16 cellular contexts compared by ENCODE assay signal in the genomic region with DNA sequence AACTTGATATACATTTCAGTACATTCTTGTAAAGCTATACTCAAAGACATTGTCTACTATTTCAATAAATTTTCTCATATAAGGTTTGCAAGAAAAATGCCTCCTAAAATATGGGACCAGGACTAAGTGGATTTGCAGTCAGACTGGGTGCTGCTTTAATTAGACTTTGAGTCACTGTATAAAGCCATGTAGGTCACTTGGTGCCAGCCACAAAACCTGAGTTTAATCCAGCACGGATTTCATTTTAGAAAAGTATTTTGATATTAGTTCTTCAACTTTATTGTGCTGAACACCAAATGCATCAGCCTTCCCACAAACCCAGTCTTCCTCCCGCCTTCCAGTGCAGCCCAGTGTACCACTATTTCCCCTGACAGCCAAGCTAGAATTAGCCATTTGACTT. TPM values are rescaled to one million over a fixed set of nuclear protein-coding genes. Genes with fewer than 3 reads are reported as not detected.
DNase-seq lines count a peak whose midpoint lies in the region; ATAC-seq and TF ChIP-seq lines count a peak whose summit lies in the region.
"Had no signal": no experiment of that assay in that cellular context is flagged by ENCODE, and none has a peak within 500 bp of the region (broad histone marks: within the 10 kb centered on the region; RNA-seq: fewer than 3 reads in every experiment).

No MANE protein-coding gene starts in this region.

- no peak overlapping the region for H3K4me3 Mint-ChIP-seq in CD4-positive, alpha-beta memory T cell
- H3K4me3 Mint-ChIP-seq: GM23338 had no signal

- no peaks in the 10 kb centered on the region for H3K9me2 ChIP-seq in GM23248 (ENCODE audit: insufficient read depth)
- H3K9me2 ChIP-seq in PC-9 (ENCODE audit: insufficient read depth) = no peaks in the 10 kb centered on the region

- in situ Hi-C loops in GM23248 (cut with MboI) = no loop called here

- CTCF ChIA-PET in PC-9 (lab: Charles Lee) = no interaction called here
- CTCF ChIA-PET in CD4-positive, alpha-beta memory T cell (lab: Charles Lee; ENCODE audit: partially characterized antibody) = no interaction called here

- no peak for TF ChIP-seq CTCF in PC-9 (conservative IDR thresholded peaks at IDR 0.05)
- TF ChIP-seq CTCF in fibroblast of lung (conservative IDR thresholded peaks at IDR 0.05 in 1 of 2, IDR thresholded peaks at IDR 0.05 in 1 of 2; ENCODE audit: low read depth in 1 of 2, low read length in 2 of 2) = no peak
- no peak for TF ChIP-seq CTCF in retinal pigment epithelial cell (conservative IDR thresholded peaks at IDR 0.05; ENCODE audit: low read depth, low read length)

- intact Hi-C loops in PC-9 (cut with micrococcal nuclease; ENCODE audit: unreplicated experiment) = loop anchor here (1.0 to 10.0 kb wide), 3 partner anchors 47 to 86 kb away; no protein-coding TSS in a partner anchor
- intact Hi-C loops in CD4-positive, alpha-beta memory T cell (cut with micrococcal nuclease) = no loop called here

- POLR2A ChIA-PET in PC-9 (lab: Charles Lee; ENCODE audit: unreplicated experiment) = interaction anchor here (0.7 to 0.9 kb wide), 2 partner anchors 46 to 1105 kb away, joined by 6 to 12 read pairs; no protein-coding TSS in a partner anchor
- POLR2A ChIA-PET in CD4-positive, alpha-beta memory T cell (lab: Charles Lee; ENCODE audit: partially characterized antibody) = no interaction called here

- H3K4me3 ChIP-seq in GM23248 (no peak overlapping the region), PC-9 (no peak overlapping the region), fibroblast of lung (replicated peaks in 1 of 4; ENCODE audit: control extremely low read depth in 1 of 4, insufficient read depth in 1 of 4, low read depth in 3 of 4, low read length in 4 of 4) (no peak overlapping the region), retinal pigment epithelial cell (ENCODE audit: low read length) (no peak overlapping the region)
- no peak overlapping the region for H3K4me3 ChIP-seq in CD4-positive, alpha-beta memory T cell (ENCODE audit: low read length in 2 of 2)
- H3K4me3 ChIP-seq: BLaER1, GM23338 had no signal

- no peaks in the 10 kb centered on the region for H3K9me3 ChIP-seq in GM23248 (ENCODE audit: low read depth)
- no peaks in the 10 kb centered on the region for H3K9me3 ChIP-seq in PC-9 (ENCODE audit: insufficient read depth, low read depth)
- no peaks in the 10 kb centered on the region for H3K9me3 ChIP-seq in fibroblast of lung (ENCODE audit: control insufficient read depth, insufficient read depth, low read depth, low read length)
- H3K9me3 ChIP-seq in CD4-positive, alpha-beta memory T cell (ENCODE audit: control insufficient read depth in 1 of 2, low read length in 2 of 2) = no peaks in the 10 kb centered on the region

- BruUV-seq in PC-9 (replicated peaks; lab: Mats Ljungman, UMichigan) = TSS peak; percentile 10

- no peak overlapping the region; the same call in 1 of the 2 replicates for H3K9ac ChIP-seq in GM23248
- H3K9ac ChIP-seq in fibroblast of lung (ENCODE audit: insufficient read depth, low read length) = peak overlapping the region; percentile 16
- H3K9ac ChIP-seq: BLaER1 had no signal

- H3K79me2 ChIP-seq in GM23248 (ENCODE audit: insufficient read depth) (no peaks in the 10 kb centered on the region), PC-9 (ENCODE audit: low read depth) (no peaks in the 10 kb centered on the region), fibroblast of lung (ENCODE audit: control insufficient read depth, insufficient read depth, low read length) (no peaks in the 10 kb centered on the region)

- H4K20me1 ChIP-seq in GM23248 (ENCODE audit: insufficient read depth) = no peaks in the 10 kb centered on the region
- H4K20me1 ChIP-seq in PC-9 (ENCODE audit: insufficient read depth) = no peaks in the 10 kb centered on the region
- no peaks in the 10 kb centered on the region for H4K20me1 ChIP-seq in fibroblast of lung (ENCODE audit: control insufficient read depth, extremely low read depth, insufficient read depth, low read length)
- H4K20me1 ChIP-seq: BLaER1 had no signal

- peak overlapping the region; percentile 46 for H3K4me2 ChIP-seq in GM23248 (ENCODE audit: unreplicated experiment)
- H3K4me2 ChIP-seq in PC-9 = peak overlapping the region; percentile 55
- H3K4me2 ChIP-seq in fibroblast of lung (ENCODE audit: extremely low read depth, insufficient read depth, low read length) = no peak overlapping the region
- H3K4me2 ChIP-seq: GM23338 had no signal

- peak overlapping the region; percentile 98 for H3K27ac ChIP-seq in GM23248
- peak overlapping the region; percentile 87 for H3K27ac ChIP-seq in PC-9
- H3K27ac ChIP-seq in fibroblast of lung (ENCODE audit: insufficient read depth, low read length) = peak overlapping the region; percentile 86
- H3K27ac ChIP-seq in CD4-positive, alpha-beta memory T cell (ENCODE audit: low read depth, low read length) = no peak overlapping the region
- H3K27ac ChIP-seq: BLaER1 had no signal

- H3K36me3 ChIP-seq in GM23248 (ENCODE audit: low read depth) (no peaks in the 10 kb centered on the region), PC-9 (ENCODE audit: low read depth) (no peaks in the 10 kb centered on the region), fibroblast of lung (ENCODE audit: control insufficient read depth, insufficient read depth, low read length) (no peaks in the 10 kb centered on the region)
- no peaks in the 10 kb centered on the region for H3K36me3 ChIP-seq in CD4-positive, alpha-beta memory T cell (ENCODE audit: insufficient read depth, low read length)
- H3K36me3 ChIP-seq: BLaER1 had no signal

- H3K27ac Mint-ChIP-seq in CD4-positive, alpha-beta memory T cell = peak overlapping the region in 1 of 7 donors; percentile 62
- H3K27ac Mint-ChIP-seq: GM23338 had no signal

- H3K4me1 ChIP-seq in GM23248 (ENCODE audit: insufficient read depth) (peaks cover 68% of the 10 kb centered on the region), PC-9 (replicated peaks; ENCODE audit: insufficient read depth) (peaks cover 61% of the 10 kb centered on the region), fibroblast of lung (ENCODE audit: control insufficient read depth, extremely low read depth, insufficient read depth, low read length) (peaks cover 45% of the 10 kb centered on the region)
- H3K4me1 ChIP-seq in CD4-positive, alpha-beta memory T cell (ENCODE audit: insufficient read depth, low read length) = peaks cover under 1% of the 10 kb centered on the region

- DNase-seq in GM23248 = no peak
- no peak for DNase-seq in PC-9
- no peak for DNase-seq in fibroblast of lung (ENCODE audit: low read depth in 2 of 2)
- peak; percentile 73 for DNase-seq in retinal pigment epithelial cell (ENCODE audit: low read depth)
- DNase-seq in SHP77 (lab: John Stamatoyannopoulos, UW) = no peak
- no peak for DNase-seq in CD4-positive, alpha-beta memory T cell
- DNase-seq: DMS153; NCI-H1048; NCI-H146; NCI-H2107; NCI-H69; NK-92 treated with Interleukin-12 subunit alpha and Interleukin-12 subunit beta, amount 100 ng/mL, for 24 hours had no signal

- H2AFZ ChIP-seq in GM23248 (no peak overlapping the region), PC-9 (no peak overlapping the region), fibroblast of lung (ENCODE audit: low read length) (no peak overlapping the region)
- H2AFZ ChIP-seq: GM23338 had no signal

- H3K27me3 ChIP-seq in GM23248 (replicated peaks; ENCODE audit: insufficient read depth) (no peaks in the 10 kb centered on the region), PC-9 (ENCODE audit: insufficient read depth, low read depth) (no peaks in the 10 kb centered on the region), fibroblast of lung (ENCODE audit: control insufficient read depth, insufficient read depth, low read length) (no peaks in the 10 kb centered on the region)
- H3K27me3 ChIP-seq in CD4-positive, alpha-beta memory T cell (ENCODE audit: insufficient read depth, low read length) = no peaks in the 10 kb centered on the region
- H3K27me3 ChIP-seq: BLaER1 had no signal

- H3F3A ChIP-seq in GM23248 (ENCODE audit: insufficient read depth) = peaks cover 74% of the 10 kb centered on the region
- H3F3A ChIP-seq in PC-9 (ENCODE audit: insufficient read depth, low read depth) = peaks cover 36% of the 10 kb centered on the region

- H3K27me3 Mint-ChIP-seq in CD4-positive, alpha-beta memory T cell = peaks cover 5 to 14% of the 10 kb centered on the region in 2 donors

- H3K4me1 Mint-ChIP-seq in CD4-positive, alpha-beta memory T cell = peaks cover 0 to 7% (median under 1%) of the 10 kb centered on the region in 4 donors

- ATAC-seq in GM18907 (IDR thresholded peaks at IDR 0.05; ENCODE audit: unreplicated experiment) (no peak), GM18868 (IDR thresholded peaks at IDR 0.05; ENCODE audit: unreplicated experiment) (no peak)
- ATAC-seq: GM23338 had no signal

- H3K36me3 Mint-ChIP-seq in CD4-positive, alpha-beta memory T cell = no peaks in the 10 kb centered on the region

- WGBS in GM23248 (ENCODE audit: low coverage in 1 of 2, low lambda C conversion rate in 2 of 2, missing lambda C conversion rate in 2 of 2), 2 experiments = 80 to 81% methylated on average over 2 of the region's 2 CpGs

- H3K9me3 Mint-ChIP-seq in CD4-positive, alpha-beta memory T cell = peaks cover 0 to 5% (median 0%) of the 10 kb centered on the region in 8 donors
- H3K9me3 Mint-ChIP-seq: GM23338 had no signal

RNA-seq across cellular contexts. Expression of a gene that starts 9.9 kb away (rescaled TPM):
- 59.8 and 66.6 TPM in 2 replicates for total RNA-seq in GM23248 (2014; rRNA removed; shearing (Covaris generic))
- 39.8 and 40.0 TPM in 2 replicates for polyA plus RNA-seq in GM23248 (2016; fragmentation: Nextera tagmentation; extraction: Ambion mirVana)
- total RNA-seq in PC-9 (2021) = 0.11 TPM in 1 of 2 replicates, not detected in the other
- total RNA-seq in fibroblast of lung = 93.7 and 181 TPM in 2 replicates
- 394 and 2,513 TPM in 2 replicates for polyA plus RNA-seq in fibroblast of lung
- polyA plus RNA-seq in fibroblast of lung (2012) = 225 and 1,654 TPM in 2 replicates
- polyA minus RNA-seq in fibroblast of lung (ENCODE audit: low replicate concordance) = 553 and 3,045 TPM in 2 replicates
- total RNA-seq in CD4-positive, alpha-beta memory T cell = not detected
- polyA plus RNA-seq in CD4-positive, alpha-beta memory T cell = under 1 TPM; 0.34 to 0.37 TPM

Comparison
In these comparisons a context has a peak if more than half of its experiments do, and no peak if none do; other contexts are left out.
1. RNA of a gene that starts 9.9 kb away (total RNA-seq): 93.7 to 181 TPM in fibroblast of lung and 59.8 to 66.6 TPM in GM23248; not detected in CD4-positive, alpha-beta memory T cell and 0.11 TPM in PC-9; every median in the first group is over 10 times any median in the second.